21 cellular contexts compared by ENCODE assay signal in genomic region chrX:130805906-130806305, GRCh38.
A peak's percentile ranks its signal among the peaks of the same experiment; 100 is the strongest.
DNase-seq lines count a peak whose midpoint lies in the region; ATAC-seq, FAIRE-seq and TF ChIP-seq lines count a peak whose summit lies in the region.
"Had no signal": no experiment of that assay in that cellular context is flagged by ENCODE, and none has a peak within 500 bp of the region (broad histone marks: within the 10 kb centered on the region; RNA-seq: fewer than 3 reads in every experiment).

No MANE protein-coding gene starts in this region.

- H4K20me1 ChIP-seq in K562 (replicated peaks; ENCODE audit: control insufficient read depth, insufficient read depth, low read length) = no peaks in the 10 kb centered on the region
- no peaks in the 10 kb centered on the region for H4K20me1 ChIP-seq in keratinocyte (ENCODE audit: control insufficient read depth, extremely low read depth, insufficient read depth, low read length)

- dilution Hi-C loops in keratinocyte (cut with MboI; ENCODE audit: extremely low pct_ligation_motif_present, low sequenced_read_pairs) = no loop called here

- TF ChIP-seq CTCF in K562 (IDR thresholded peaks at IDR 0.05 in 2 of 3, conservative IDR thresholded peaks at IDR 0.05 in 1 of 3; ENCODE audit: insufficient read depth in 2 of 3, low read depth in 1 of 3, low read length in 3 of 3) (no peak), keratinocyte (optimal IDR thresholded peaks at IDR 0.05 in 1 of 3, IDR thresholded peaks at IDR 0.05 in 1 of 3, conservative IDR thresholded peaks at IDR 0.05 in 1 of 3; ENCODE audit: extremely low read depth in 1 of 3, insufficient read depth in 2 of 3, low read length in 3 of 3) (no peak), brain microvascular endothelial cell (IDR thresholded peaks at IDR 0.05; ENCODE audit: low read depth, low read length, missing control alignments) (no peak)

- H3K36me3 ChIP-seq in K562 (ENCODE audit: control insufficient read depth, insufficient read depth, low read length) (no peaks in the 10 kb centered on the region), keratinocyte (ENCODE audit: control insufficient read depth in 2 of 2, extremely low read depth in 1 of 2, insufficient read depth in 2 of 2, low read length in 2 of 2) (no peaks in the 10 kb centered on the region), brain microvascular endothelial cell (replicated peaks) (no peaks in the 10 kb centered on the region)

- no peak for ATAC-seq in K562

- H3K4me3 ChIP-seq in K562 = no peak overlapping the region
- H3K4me3 ChIP-seq in keratinocyte (ENCODE audit: control insufficient read depth in 2 of 3, extremely low read depth in 1 of 3, insufficient read depth in 2 of 3, low read depth in 1 of 3, low read length in 3 of 3) = no peak overlapping the region
- H3K4me3 ChIP-seq in brain microvascular endothelial cell (ENCODE audit: low read depth, low read length) = no peak overlapping the region

- no peaks in the 10 kb centered on the region for H3K9me3 ChIP-seq in K562 (replicated peaks; ENCODE audit: control insufficient read depth, insufficient read depth, low read depth, low read length)
- no peaks in the 10 kb centered on the region for H3K9me3 ChIP-seq in keratinocyte (ENCODE audit: control insufficient read depth, low read depth, low read length)
- H3K9me3 ChIP-seq: SK-N-SH had no signal

- DNase-seq in HCEC 1CT (peak; percentile 1), NCI-H69 (lab: John Stamatoyannopoulos, UW) (peak; percentile 54), K562 (ENCODE audit: extremely low read depth in 1 of 4, low spot score in 3 of 4) (no peak), keratinocyte (ENCODE audit: low read depth, low spot score) (no peak), NCI-H1930 (lab: John Stamatoyannopoulos, UW) (no peak), NCI-H2196 treated with DMSO at 0.1 percent for 48 hours (lab: John Stamatoyannopoulos, UW; ENCODE audit: unreplicated experiment) (no peak), brain microvascular endothelial cell (no peak)
- DNase-seq: ACHN; C1 segment of cervical spinal cord; CD8-positive, alpha-beta memory T cell; DMS79; HFFc6; MM.1S; NCI-H1092; NCI-H1436 treated with DMSO at 0.1 percent for 48 hours; NCI-H2081; NCI-H345; NCI-H526; SHP77; SK-N-SH had no signal

- H3K27ac ChIP-seq in K562 (ENCODE audit: extremely low read depth, low read depth, low read length) (no peak overlapping the region), keratinocyte (ENCODE audit: control insufficient read depth, insufficient read depth, low read length) (no peak overlapping the region), brain microvascular endothelial cell (no peak overlapping the region)

- FAIRE-seq in K562 (lab: Jason Lieb, UNC) (no peak), keratinocyte (lab: Jason Lieb, UNC) (peak; percentile 5)
- FAIRE-seq: RCC 7860 had no signal

- no peak for TF ChIP-seq EP300 in K562 (IDR thresholded peaks at IDR 0.05; ENCODE audit: low read length)

- intact Hi-C loops in K562 (cut with micrococcal nuclease) = no loop called here

- H3K79me2 ChIP-seq in K562 (ENCODE audit: control insufficient read depth, insufficient read depth, low read length) (no peaks in the 10 kb centered on the region), keratinocyte (ENCODE audit: control insufficient read depth, insufficient read depth, low read length) (no peaks in the 10 kb centered on the region)

- BruUV-seq in K562 (replicated peaks; lab: Mats Ljungman, UMichigan) = no TSS peak

- 23% methylated on average over 2 of the region's 2 CpGs for WGBS in K562 (ENCODE audit: insufficient coverage, low coverage, missing lambda C conversion rate)

- H3K4me1 ChIP-seq in K562 (replicated peaks in 1 of 2; ENCODE audit: control insufficient read depth in 2 of 2, insufficient read depth in 2 of 2, low read length in 2 of 2) = no peaks in the 10 kb centered on the region; a peak in 2 of 5 replicates
- peaks cover 10% of the 10 kb centered on the region for H3K4me1 ChIP-seq in keratinocyte (ENCODE audit: control insufficient read depth, extremely low read depth, insufficient read depth, low read length)

- H3K27me3 ChIP-seq in K562 (ENCODE audit: control insufficient read depth in 2 of 2, insufficient read depth in 2 of 2, low read length in 2 of 2) (no peaks in the 10 kb centered on the region), keratinocyte (ENCODE audit: control insufficient read depth, extremely low read depth, insufficient read depth, low read length) (no peaks in the 10 kb centered on the region), brain microvascular endothelial cell (replicated peaks) (no peaks in the 10 kb centered on the region)

- POLR2A ChIA-PET in K562 (lab: Yijun Ruan, JAX) = no interaction called here

- H2AFZ ChIP-seq in K562 (ENCODE audit: low read depth, low read length) (no peak overlapping the region), keratinocyte (ENCODE audit: control insufficient read depth, low read length) (no peak overlapping the region)

- H3K4me2 ChIP-seq in K562 (ENCODE audit: insufficient read depth, low read length) = no peak overlapping the region
- no peak overlapping the region for H3K4me2 ChIP-seq in keratinocyte (ENCODE audit: control insufficient read depth, extremely low read depth, insufficient read depth, low read depth, low read length)
- H3K4me2 ChIP-seq: SK-N-SH had no signal

- TF ChIP-seq RAD21 in K562 (CRISPR knock-in tag; conservative IDR thresholded peaks at IDR 0.05 in 1 of 2, IDR thresholded peaks at IDR 0.05 in 1 of 2) = no peak

- CTCF ChIA-PET in K562 (lab: Yijun Ruan, JAX; ENCODE audit: low intra/inter-chr PET ratio) = no interaction called here

- H3K9ac ChIP-seq in K562 (ENCODE audit: insufficient read depth in 1 of 2, low read depth in 2 of 2, low read length in 2 of 2) = no peak overlapping the region
- H3K9ac ChIP-seq in keratinocyte (ENCODE audit: control insufficient read depth, extremely low read depth, insufficient read depth, low read length) = no peak overlapping the region
- H3K9ac ChIP-seq: SK-N-SH had no signal

- in situ Hi-C loops in K562 (cut with MboI) (no loop called here), brain microvascular endothelial cell (cut with HindIII; ENCODE audit: low pct_ligation_motif_present, low sequenced_read_pairs) (no loop called here)

- TF ChIP-seq POLR2A in K562 (conservative IDR thresholded peaks at IDR 0.05) = no peak

- H3K9me1 ChIP-seq in K562 (ENCODE audit: control insufficient read depth, insufficient read depth, low read length) = no peaks in the 10 kb centered on the region
- no peaks in the 10 kb centered on the region for H3K9me1 ChIP-seq in keratinocyte (ENCODE audit: control insufficient read depth, extremely low read depth, insufficient read depth, low read length)

TF ChIP-seq in K562, 482 proteins besides CTCF, POLR2A, EP300 and RAD21:
- TF ChIP-seq MEIS2 (IDR thresholded peaks at IDR 0.05; ENCODE audit: partially characterized antibody) = peak; percentile 21
- no peak for TF ChIP-seq JUND (IDR thresholded peaks at IDR 0.05; ENCODE audit: borderline replicate concordance, low read depth, low read length)
- no peak for TF ChIP-seq JUND (tag; IDR thresholded peaks at IDR 0.05; ENCODE audit: borderline replicate concordance, low read depth, low read length)
- no peak for TF ChIP-seq HLTF (IDR thresholded peaks at IDR 0.05)
- no peak for TF ChIP-seq SP1 (CRISPR knock-in tag; IDR thresholded peaks at IDR 0.05)
- no peak for TF ChIP-seq KAT2B (IDR thresholded peaks at IDR 0.05; ENCODE audit: low read depth, low read length)

Comparison
In these comparisons a context has a peak if more than half of its experiments do, and no peak if none do; other contexts are left out.
1. DNase-seq: peak in HCEC 1CT (single experiment) and NCI-H69 (single experiment); none in K562 (0 of 4), keratinocyte (single experiment), NCI-H1930 (0 of 2), NCI-H2196 treated with DMSO at 0.1 percent for 48 hours (single experiment) and brain microvascular endothelial cell (single experiment).